13 cellular contexts compared by ENCODE assay signal in genomic region chr15:40244961-40245523, GRCh38. TPM values are rescaled to one million over a fixed set of nuclear protein-coding genes. Genes with fewer than 3 reads are reported as not detected.
DNase-seq lines count a peak whose midpoint lies in the region; ATAC-seq and TF ChIP-seq lines count a peak whose summit lies in the region.
"Had no signal": no experiment of that assay in that cellular context is flagged by ENCODE, and none has a peak within 500 bp of the region (broad histone marks: within the 10 kb centered on the region; RNA-seq: fewer than 3 reads in every experiment).

No MANE protein-coding gene starts in this region.

- H3K9me3 ChIP-seq in HEK293 (ENCODE audit: control insufficient read depth, insufficient read depth, low read depth, low read length) (no peaks in the 10 kb centered on the region), PC-3 (ENCODE audit: low read length) (no peaks in the 10 kb centered on the region), iPS-15b (ENCODE audit: control insufficient read depth, insufficient read depth, low read length) (no peaks in the 10 kb centered on the region), sigmoid colon (no peaks in the 10 kb centered on the region), GM23248 (ENCODE audit: low read depth) (no peaks in the 10 kb centered on the region), mucosa of descending colon (no peaks in the 10 kb centered on the region)

- H3F3A ChIP-seq in PC-3 (ENCODE audit: low read length, unreplicated experiment) (peaks cover 6% of the 10 kb centered on the region), GM23248 (ENCODE audit: insufficient read depth) (peaks cover 10% of the 10 kb centered on the region; the same call in 1 of the 2 replicates)

- H3K79me2 ChIP-seq in PC-3 (ENCODE audit: low read length) (no peaks in the 10 kb centered on the region), GM23248 (ENCODE audit: insufficient read depth) (no peaks in the 10 kb centered on the region)

- TF ChIP-seq CTCF in HEK293 (tag by site-specific recombination; IDR thresholded peaks at IDR 0.05) (no peak), PC-3 (conservative IDR thresholded peaks at IDR 0.05; ENCODE audit: low read depth, low read length) (no peak), sigmoid colon (IDR thresholded peaks at IDR 0.05) (no peak), mucosa of descending colon (IDR thresholded peaks at IDR 0.05) (no peak)

- H3K27ac ChIP-seq in HEK293 (ENCODE audit: extremely low read depth, low read depth, low read length) (no peak overlapping the region), PC-3 (ENCODE audit: low read length) (peak overlapping the region; percentile 62), sigmoid colon (no peak overlapping the region), GM23248 (no peak overlapping the region)

- H3K4me2 ChIP-seq in PC-3 (ENCODE audit: low read length) (peak overlapping the region; percentile 63), GM23248 (ENCODE audit: unreplicated experiment) (no peak overlapping the region)

- in situ Hi-C loops in GM23248 (cut with MboI): no loop called here

- H3K9me2 ChIP-seq in PC-3 (replicated peaks; ENCODE audit: low read length) (no peaks in the 10 kb centered on the region), GM23248 (ENCODE audit: insufficient read depth) (no peaks in the 10 kb centered on the region)

- intact Hi-C loops in PC-3 (cut with micrococcal nuclease): no loop called here
- intact Hi-C loops in sigmoid colon (cut with DNase I): no loop called here
- intact Hi-C loops in mucosa of descending colon (cut with DNase I, micrococcal nuclease): no loop called here

- ATAC-seq in PC-3 (peak; percentile 16), mucosa of descending colon (no peak)
- ATAC-seq: CD8-positive, alpha-beta T cell had no signal

- H3K4me3 ChIP-seq in HEK293 (ENCODE audit: low read depth, low read length): no peak overlapping the region
- H3K4me3 ChIP-seq in PC-3 (ENCODE audit: low read length): peak overlapping the region; percentile 17; the same call in 1 of the 2 replicates
- no peak overlapping the region for H3K4me3 ChIP-seq in iPS-15b (ENCODE audit: low read depth, low read length)
- no peak overlapping the region for H3K4me3 ChIP-seq in sigmoid colon
- H3K4me3 ChIP-seq in GM23248: no peak overlapping the region
- H3K4me3 ChIP-seq in mucosa of descending colon: no peak overlapping the region

- WGBS in sigmoid colon, 2 donors: 65 to 79% methylated on average over 5 of the region's 5 CpGs
- WGBS in GM23248 (ENCODE audit: low coverage in 1 of 2, low lambda C conversion rate in 2 of 2, missing lambda C conversion rate in 2 of 2), 2 experiments: 80 to 81% methylated on average over 5 of the region's 5 CpGs

- POLR2A ChIA-PET in HEK293 (lab: Yijun Ruan, JAX): no interaction called here
- POLR2A ChIA-PET in PC-3 (lab: Charles Lee; ENCODE audit: unreplicated experiment): interaction anchor here (0.6 kb wide), 1 partner anchor 684 kb away, joined by 4 read pairs; the partner anchor contains the start of gene DLL4

- H3K27me3 ChIP-seq in PC-3 (ENCODE audit: low read length) (no peaks in the 10 kb centered on the region), iPS-15b (ENCODE audit: control insufficient read depth, insufficient read depth, low read length) (no peaks in the 10 kb centered on the region), sigmoid colon (peaks cover 0 to 3% (median 1%) of the 10 kb centered on the region in 3 donors), GM23248 (replicated peaks; ENCODE audit: insufficient read depth) (0 out of 2 replicates have a peak, but pooled peaks cover 6% of the 10 kb centered on the region)

- H3K9ac ChIP-seq in PC-3 (ENCODE audit: low read length) (no peak overlapping the region), iPS-15b (ENCODE audit: low read depth, low read length) (peak overlapping the region; percentile 12), GM23248 (no peak overlapping the region)

- no peak for TF ChIP-seq EP300 in sigmoid colon (IDR thresholded peaks at IDR 0.05)

- CTCF ChIA-PET in HEK293 (lab: Yijun Ruan, JAX): interaction anchor here (1.4 to 10.3 kb wide), 2 partner anchors 28 to 29 kb away, joined by 4 to 68 read pairs; no protein-coding TSS in a partner anchor
- CTCF ChIA-PET in PC-3 (lab: Charles Lee): interaction anchor here (1.1 kb wide), 1 partner anchor 28 kb away, joined by 3 read pairs; no protein-coding TSS in a partner anchor

- H3K4me1 ChIP-seq in HEK293 (ENCODE audit: control insufficient read depth, insufficient read depth, low read length) (peaks cover 4% of the 10 kb centered on the region; the same call in 1 of the 2 replicates), PC-3 (ENCODE audit: insufficient read depth, low read length) (peaks cover 47% of the 10 kb centered on the region), iPS-15b (ENCODE audit: control insufficient read depth, insufficient read depth, low read length) (no peaks in the 10 kb centered on the region), sigmoid colon (no peaks in the 10 kb centered on the region), GM23248 (ENCODE audit: insufficient read depth) (no peaks in the 10 kb centered on the region), mucosa of descending colon (ENCODE audit: low read depth) (no peaks in the 10 kb centered on the region)

- H4K20me1 ChIP-seq in PC-3 (ENCODE audit: low read length) (no peaks in the 10 kb centered on the region), GM23248 (ENCODE audit: insufficient read depth) (no peaks in the 10 kb centered on the region)

- BruUV-seq in PC-3 (replicated peaks; lab: Mats Ljungman, UMichigan): no TSS peak

- H2AFZ ChIP-seq in PC-3 (ENCODE audit: low read length) (peak overlapping the region; percentile 54), GM23248 (no peak overlapping the region)

- TF ChIP-seq POLR2A in sigmoid colon (IDR thresholded peaks at IDR 0.05): no peak

- DNase-seq in PC-3 (peak; percentile 88), sigmoid colon (peak; percentile 40), GM23248 (no peak), NCI-H446 (lab: John Stamatoyannopoulos, UW) (no peak), mucosa of descending colon (no peak)
- DNase-seq: CD8-positive, alpha-beta T cell; GF-D8; naive B cell; NCI-H146; NCI-H82 had no signal

- H3K36me3 ChIP-seq in HEK293 (ENCODE audit: control insufficient read depth in 2 of 2, insufficient read depth in 1 of 2, low read length in 2 of 2) (no peaks in the 10 kb centered on the region), PC-3 (ENCODE audit: low read depth, low read length) (no peaks in the 10 kb centered on the region), iPS-15b (ENCODE audit: control insufficient read depth, insufficient read depth, low read length) (no peaks in the 10 kb centered on the region), sigmoid colon (no peaks in the 10 kb centered on the region), GM23248 (ENCODE audit: low read depth) (no peaks in the 10 kb centered on the region), mucosa of descending colon (ENCODE audit: low read depth) (no peaks in the 10 kb centered on the region)

TF ChIP-seq in HEK293, 187 proteins besides CTCF, POLR2A, EP300 and RAD21:
- TF ChIP-seq ZNF132 (tag by site-specific recombination; IDR thresholded peaks at IDR 0.05; ENCODE audit: borderline replicate concordance) (no peak), ZNF560 (tag by site-specific recombination; IDR thresholded peaks at IDR 0.05; ENCODE audit: borderline replicate concordance) (no peak), ZSCAN16 (tag by site-specific recombination; IDR thresholded peaks at IDR 0.05) (no peak), SCRT2 (tag by site-specific recombination; IDR thresholded peaks at IDR 0.05) (peak; percentile 70), ZNF639 (tag by site-specific recombination; IDR thresholded peaks at IDR 0.05) (no peak), ZNF501 (tag by site-specific recombination; IDR thresholded peaks at IDR 0.05) (no peak)

RNA-seq across cellular contexts. Expression of gene PAK6, which starts 6.2 kb away (rescaled TPM):
- total RNA-seq in PC-3 (2014; rRNA removed) (30.4 TPM in 2 replicates), sigmoid colon (1 to 10 TPM in 3 of 4 donors, under 1 TPM in 1; 0.33 to 3.0 (median 1.2) TPM), mucosa of descending colon (1 to 10 TPM in 2 of 3 donors, under 1 TPM in 1; 0.98 to 3.1 (median 2.7) TPM)
- polyA plus RNA-seq in sigmoid colon (1 to 10 TPM; 1.2 to 2.8 (median 1.6) TPM), GM23248 (2016; fragmentation: Nextera tagmentation; extraction: Ambion mirVana) (not detected in 2 replicates)
- not detected in 2 replicates for total RNA-seq in GM23248 (2014; rRNA removed; shearing (Covaris generic))

RNA-seq across cellular contexts. Expression of gene ANKRD63, which starts 37.8 kb away (rescaled TPM):
- total RNA-seq in PC-3 (2014; rRNA removed) (1.2 and 1.4 TPM in 2 replicates), sigmoid colon (1 to 10 TPM in 1 of 4 donors, not detected in 3; 1.6 TPM), mucosa of descending colon (under 1 TPM in 1 of 3 donors, not detected in 2; 0.25 TPM)
- polyA plus RNA-seq in sigmoid colon (not detected), GM23248 (2016; fragmentation: Nextera tagmentation; extraction: Ambion mirVana) (not detected in 2 replicates)
- total RNA-seq in GM23248 (2014; rRNA removed; shearing (Covaris generic)): not detected in 2 replicates
- total RNA-seq: CD8-positive, alpha-beta T cell had no signal
- polyA plus RNA-seq: adipose tissue had no signal

Comparison
In these comparisons a context has a peak if more than half of its experiments do, and no peak if none do; other contexts are left out.
1. DNase-seq: peak in PC-3 (single experiment) and sigmoid colon (single experiment); none in GM23248 (single experiment), NCI-H446 (0 of 2) and mucosa of descending colon (0 of 3).